ENCODE assay signal across 9 cellular contexts in the genomic region with DNA sequence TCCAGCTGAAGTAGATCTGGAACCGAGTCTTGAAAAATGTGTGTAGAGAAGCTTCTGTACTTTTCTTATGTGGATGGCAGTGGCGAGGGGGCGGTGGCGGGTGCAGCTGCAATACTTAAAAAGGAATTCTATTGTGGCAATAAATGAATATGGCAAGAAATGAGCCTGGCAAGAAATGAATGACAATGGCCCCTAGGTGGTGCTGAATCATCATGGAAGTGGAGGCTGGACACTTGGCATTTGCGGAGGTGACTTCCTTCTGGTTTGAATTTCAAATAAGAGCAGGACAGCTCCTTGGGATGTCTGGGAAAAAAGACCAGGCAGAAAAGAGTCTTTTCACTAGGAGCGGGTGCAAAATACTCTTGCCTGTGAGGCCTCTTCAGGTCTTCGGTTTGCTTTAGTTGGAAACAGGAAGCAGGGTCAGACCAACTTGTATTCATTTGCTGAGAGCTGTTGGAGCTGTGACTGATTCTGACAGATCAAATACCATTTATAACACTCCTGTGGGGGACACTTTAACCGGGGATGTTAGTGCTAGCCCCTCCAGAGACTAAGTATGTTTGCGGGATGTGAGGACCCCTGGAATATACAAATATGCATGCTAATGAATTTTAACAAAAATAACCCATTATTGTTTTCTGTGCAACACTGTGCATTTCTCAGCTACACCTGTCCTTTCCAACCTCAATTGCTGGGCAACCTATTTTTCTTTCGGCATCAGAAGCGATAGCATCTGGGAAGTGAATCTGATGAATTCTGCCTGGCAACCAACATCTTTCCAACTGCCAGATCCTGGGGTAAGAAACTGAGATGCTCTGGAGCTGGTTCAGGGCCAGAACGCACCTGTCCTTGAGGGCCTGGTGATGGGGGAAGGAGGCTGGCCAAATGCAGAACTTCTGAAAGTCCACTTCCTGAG. TPM values are rescaled to one million over a fixed set of nuclear protein-coding genes. Genes with fewer than 3 reads are reported as not detected.
A peak's percentile ranks its signal among the peaks of the same experiment; 100 is the strongest.
DNase-seq lines count a peak whose midpoint lies in the region; ATAC-seq and TF ChIP-seq lines count a peak whose summit lies in the region.
"Had no signal": no experiment of that assay in that cellular context is flagged by ENCODE, and none has a peak within 500 bp of the region (broad histone marks: within the 10 kb centered on the region; RNA-seq: fewer than 3 reads in every experiment).

No MANE protein-coding gene starts in this region.

- TF ChIP-seq CTCF in VCaP (conservative IDR thresholded peaks at IDR 0.05), result peak; percentile 82
- peak; percentile 85 for TF ChIP-seq CTCF in choroid plexus epithelial cell (conservative IDR thresholded peaks at IDR 0.05; ENCODE audit: low read depth, low read length)
- TF ChIP-seq CTCF in left lung (IDR thresholded peaks at IDR 0.05), result peak; percentile 55 to 63

- no peaks in the 10 kb centered on the region for H3K9me3 ChIP-seq in left lung
- H3K9me3 ChIP-seq: BLaER1 had no signal

- ATAC-seq in HG02884 (IDR thresholded peaks at IDR 0.05; ENCODE audit: unreplicated experiment), result peak; percentile 44
- peak; percentile 93 for ATAC-seq in left lung

- peaks cover 0 to 36% of the 10 kb centered on the region in 2 donors for H3K4me1 ChIP-seq in left lung

- intact Hi-C loops in left lung (cut with DNase I), result loop anchor here in 1 of 2 donors (10.0 kb wide), 1 partner anchor 674 kb away; no protein-coding TSS in a partner anchor

- 0 out of 2 replicates have a peak overlapping the region, but pooled peaks have one; percentile 22 for H3K27ac ChIP-seq in VCaP
- no peak overlapping the region for H3K27ac ChIP-seq in left lung
- H3K27ac ChIP-seq: BLaER1 had no signal

- H3K27me3 ChIP-seq in left lung, result no peaks in the 10 kb centered on the region
- H3K27me3 ChIP-seq: BLaER1 had no signal

- H3K4me3 ChIP-seq in choroid plexus epithelial cell (ENCODE audit: low read depth, low read length) (no peak overlapping the region), left lung (no peak overlapping the region)
- H3K4me3 ChIP-seq: BLaER1 had no signal

- no peaks in the 10 kb centered on the region for H3K36me3 ChIP-seq in left lung

- DNase-seq in NCI-H187 (lab: John Stamatoyannopoulos, UW) (peak; percentile 8 to 14), NCI-H187 treated with DMSO at 0.1 percent for 48 hours (lab: John Stamatoyannopoulos, UW) (no peak), NCI-H2107 treated with DMSO at 0.1 percent for 48 hours (lab: John Stamatoyannopoulos, UW; ENCODE audit: unreplicated experiment) (peak; percentile 43), choroid plexus epithelial cell (ENCODE audit: low read depth) (peak; percentile 85), left lung (peak in 1 of 2 donors; percentile 55)
- peak in 2 of 3 experiments; percentile 15 for DNase-seq in stimulated activated CD4-positive, alpha-beta T cell treated with anti-CD3 and anti-CD28 coated beads, TNF-alpha, amount 100 ng/mL, for 4 hours (ENCODE audit: low read depth in 3 of 3)

RNA-seq across cellular contexts. Expression of a gene that starts 35.4 kb away (rescaled TPM):
- total RNA-seq in left lung, result 10 to 100 TPM; 21.8 to 26.8 TPM

RNA-seq across cellular contexts. Expression of a gene that starts 35.6 kb away (rescaled TPM):
- 1 to 10 TPM in 1 of 2 donors, under 1 TPM in 1; 0.52 to 2.5 TPM for total RNA-seq in left lung
